ENCODE assay signal across 8 cellular contexts in genomic region chr19:42268704-42269517, GRCh38. TPM values are rescaled to one million over a fixed set of nuclear protein-coding genes. Genes with fewer than 3 reads are reported as not detected.
DNase-seq lines count a peak whose midpoint lies in the region; ATAC-seq and TF ChIP-seq lines count a peak whose summit lies in the region.

Gene CIC, plus strand, starts transcription at chr19:42269252. Its CDS starts 2,532 bp downstream, at chr19:42271784.

- no peaks in the 10 kb centered on the region for H3K27me3 Mint-ChIP-seq in activated CD4-positive, alpha-beta memory T cell treated with anti-CD3 and anti-CD28 coated beads for 36 hours

- no peaks in the 10 kb centered on the region for H3K9me3 Mint-ChIP-seq in activated CD4-positive, alpha-beta memory T cell treated with anti-CD3 and anti-CD28 coated beads for 36 hours

- peaks cover 11% of the 10 kb centered on the region for H3K36me3 Mint-ChIP-seq in activated CD4-positive, alpha-beta memory T cell treated with anti-CD3 and anti-CD28 coated beads for 36 hours

- no peak for TF ChIP-seq CTCF in C4-2B (conservative IDR thresholded peaks at IDR 0.05)

- peaks cover 23% of the 10 kb centered on the region for H3K4me1 Mint-ChIP-seq in activated CD4-positive, alpha-beta memory T cell treated with anti-CD3 and anti-CD28 coated beads for 36 hours (ENCODE audit: low read depth)

- POLR2A ChIA-PET in activated CD4-positive, alpha-beta memory T cell treated with anti-CD3 and anti-CD28 coated beads for 36 hours (lab: Charles Lee) = interaction anchor here (1.0 to 2.0 kb wide), 2 partner anchors 9 to 22 kb away, joined by 3 to 7 read pairs; no protein-coding TSS in a partner anchor

- CTCF ChIA-PET in activated CD4-positive, alpha-beta memory T cell treated with anti-CD3 and anti-CD28 coated beads for 36 hours (lab: Charles Lee) = interaction anchor here (2.3 to 2.6 kb wide), 2 partner anchors 11 to 24 kb away, joined by 10 to 48 read pairs; no protein-coding TSS in a partner anchor

- intact Hi-C loops in activated CD4-positive, alpha-beta memory T cell treated with anti-CD3 and anti-CD28 coated beads for 36 hours (cut with micrococcal nuclease) = loop anchor here (1.0 to 5.0 kb wide), 6 partner anchors 14 to 382 kb away; partner anchors contain the start of genes DEDD2, ERF and ZNF574

- DNase-seq in HK-2 (ENCODE audit: unreplicated experiment) (peak; percentile 99), NCI-H82 treated with DMSO at 0.1 percent for 48 hours (lab: John Stamatoyannopoulos, UW; ENCODE audit: unreplicated experiment) (peak; percentile 100), dermis blood vessel endothelial cell (peak; percentile 100), left lobe of liver (ENCODE audit: low spot score) (peak; percentile 100)
- DNase-seq in activated CD4-positive, alpha-beta memory T cell treated with anti-CD3 and anti-CD28 coated beads for 36 hours = peak; percentile 99
- DNase-seq in stimulated activated CD4-positive, alpha-beta T cell treated with anti-CD3 and anti-CD28 coated beads, Interleukin-2, amount 100 ng/mL, for 4 hours (ENCODE audit: low read depth) = peak; percentile 99

- H3K27ac Mint-ChIP-seq in activated CD4-positive, alpha-beta memory T cell treated with anti-CD3 and anti-CD28 coated beads for 36 hours = no peak within 1 kb of the TSS

- peak; percentile 81 for ATAC-seq in GM19455 (IDR thresholded peaks at IDR 0.05; ENCODE audit: unreplicated experiment)
- ATAC-seq in left lobe of liver = peak; percentile 78

- H3K27ac ChIP-seq in C4-2B = peak within 1 kb of the TSS; percentile 89

- no peak within 1 kb of the TSS for H3K4me3 Mint-ChIP-seq in activated CD4-positive, alpha-beta memory T cell treated with anti-CD3 and anti-CD28 coated beads for 36 hours

RNA-seq across cellular contexts. Expression of gene CIC, which starts in this region (rescaled TPM):
- total RNA-seq in activated CD4-positive, alpha-beta memory T cell treated with anti-CD3 and anti-CD28 coated beads for 36 hours = 10 to 100 TPM; 56.9 to 64.2 TPM
- total RNA-seq in dermis blood vessel endothelial cell (20.6 and 39.7 TPM in 2 replicates), left lobe of liver (25.2 TPM)

Comparison
In these comparisons a context has a peak if more than half of its experiments do, and no peak if none do; other contexts are left out.
1. Peak in every context shown above with its lines: DNase-seq, ATAC-seq and H3K27ac ChIP-seq.